Comparison of ENCODE assay signal across 11 cellular contexts in genomic region chr21:19704832-19705231, GRCh38.
"Had no signal": no experiment of that assay in that cellular context is flagged by ENCODE, and none has a peak within 500 bp of the region (broad histone marks: within the 10 kb centered on the region; RNA-seq: fewer than 3 reads in every experiment).

No MANE protein-coding gene starts in this region.

- H3K27ac ChIP-seq: GM23248 had no signal

- H3K36me3 ChIP-seq: HAP-1 had no signal

- H3K9me3 ChIP-seq: HAP-1 had no signal

- FAIRE-seq: H1, H54 had no signal

- H3K4me3 ChIP-seq: GM23248, GM23338, HAP-1 had no signal

- DNase-seq: GM23248, GOT3, H7, H9, HCEC 1CT, HFFc6 had no signal

- H3K9ac ChIP-seq: GM23248 had no signal

- H3K4me2 ChIP-seq: GM23338 had no signal

- ATAC-seq: GM23338, HCT116 had no signal

- H3K4me1 ChIP-seq: HAP-1 had no signal

- H2AFZ ChIP-seq: GM23248 had no signal
